9 cellular contexts compared by ENCODE assay signal in the genomic region with DNA sequence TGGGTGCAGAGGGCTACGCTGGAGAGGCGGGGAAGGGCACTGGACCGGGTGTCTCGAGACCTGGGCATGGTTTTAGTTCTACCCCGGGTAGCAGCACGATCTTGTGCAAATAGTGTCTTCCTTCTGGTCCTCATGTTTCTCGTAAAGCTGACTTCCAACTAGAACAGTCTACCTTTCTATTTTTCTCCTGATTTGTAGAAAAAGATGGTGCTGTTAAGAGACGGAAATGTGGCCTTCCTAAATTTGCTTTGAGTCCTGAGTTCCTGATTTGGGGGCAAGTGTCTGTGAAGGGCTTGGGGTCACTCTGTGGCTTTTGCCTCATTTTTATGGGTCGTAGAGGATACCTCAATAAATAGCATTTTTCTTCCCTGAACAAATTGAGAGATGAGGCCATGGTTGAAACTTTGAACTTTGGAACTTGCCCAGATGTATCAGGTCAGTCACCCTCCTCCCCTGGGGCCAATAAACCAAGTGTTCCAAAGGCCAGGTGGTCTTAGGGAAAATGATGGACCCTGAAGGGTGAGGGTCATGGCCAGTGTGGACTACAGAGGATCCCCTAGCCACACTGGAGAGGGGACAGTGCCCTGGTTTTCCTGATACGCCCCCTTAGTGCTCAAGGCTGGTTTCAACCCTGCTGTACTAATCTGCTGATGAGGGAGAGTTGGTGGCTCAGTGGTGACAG. TPM values are rescaled to one million over a fixed set of nuclear protein-coding genes. Genes with fewer than 3 reads are reported as not detected.
DNase-seq lines count a peak whose midpoint lies in the region; ATAC-seq and TF ChIP-seq lines count a peak whose summit lies in the region.
"Had no signal": no experiment of that assay in that cellular context is flagged by ENCODE, and none has a peak within 500 bp of the region (broad histone marks: within the 10 kb centered on the region; RNA-seq: fewer than 3 reads in every experiment).

No MANE protein-coding gene starts in this region.

- CTCF ChIA-PET in naive thymus-derived CD4-positive, alpha-beta T cell (lab: Charles Lee): no interaction called here
- CTCF ChIA-PET in activated CD8-positive, alpha-beta memory T cell treated with anti-CD3 and anti-CD28 coated beads, Interleukin-2, amount 10 ng/mL, durations not matched to agents 7 days and 5 days (lab: Charles Lee): interaction anchor here (0.7 to 1.5 kb wide), 2 partner anchors 16 to 20 kb away, joined by 3 read pairs; no protein-coding TSS in a partner anchor

- H3K4me3 Mint-ChIP-seq in naive thymus-derived CD4-positive, alpha-beta T cell: no peak overlapping the region
- H3K4me3 Mint-ChIP-seq in type B pancreatic cell: no peak overlapping the region
- H3K4me3 Mint-ChIP-seq in activated CD8-positive, alpha-beta memory T cell treated with anti-CD3 and anti-CD28 coated beads, Interleukin-2, amount 10 ng/mL, durations not matched to agents 7 days and 5 days: no peak overlapping the region
- H3K4me3 Mint-ChIP-seq: WTC11 had no signal

- no peaks in the 10 kb centered on the region for H3K27me3 ChIP-seq in duodenal mucosa (ENCODE audit: control insufficient read depth in 1 of 2, insufficient read depth in 2 of 2, low read length in 2 of 2)
- no peaks in the 10 kb centered on the region for H3K27me3 ChIP-seq in naive thymus-derived CD4-positive, alpha-beta T cell (ENCODE audit: control insufficient read depth in 2 of 2, insufficient read depth in 2 of 2, low read length in 2 of 2)

- H3K4me3 ChIP-seq in duodenal mucosa (ENCODE audit: low read depth in 1 of 2, low read length in 2 of 2): no peak overlapping the region
- H3K4me3 ChIP-seq in naive thymus-derived CD4-positive, alpha-beta T cell (ENCODE audit: low read length): no peak overlapping the region

- H3K9ac ChIP-seq in duodenal mucosa (ENCODE audit: low read depth in 1 of 2, low read length in 2 of 2): peak overlapping the region in 1 of 2 donors; percentile 55

- no peak for TF ChIP-seq CTCF in type B pancreatic cell (conservative IDR thresholded peaks at IDR 0.05)

- H3K36me3 Mint-ChIP-seq in activated naive CD4-positive, alpha-beta T cell treated with anti-CD3 and anti-CD28 coated beads, Interleukin-2, amount 50 U/mL, for 72 hours: no peaks in the 10 kb centered on the region
- H3K36me3 Mint-ChIP-seq in naive thymus-derived CD4-positive, alpha-beta T cell: peaks cover 0 to 14% (median 5%) of the 10 kb centered on the region in 5 donors
- no peaks in the 10 kb centered on the region for H3K36me3 Mint-ChIP-seq in type B pancreatic cell
- H3K36me3 Mint-ChIP-seq in activated CD8-positive, alpha-beta memory T cell treated with anti-CD3 and anti-CD28 coated beads, Interleukin-2, amount 10 ng/mL, durations not matched to agents 7 days and 5 days: no peaks in the 10 kb centered on the region
- H3K36me3 Mint-ChIP-seq: WTC11 had no signal

- no peak for DNase-seq in activated naive CD4-positive, alpha-beta T cell treated with anti-CD3 and anti-CD28 coated beads, Interleukin-2, amount 50 U/mL, for 72 hours (ENCODE audit: low spot score in 2 of 2)
- DNase-seq in activated naive CD4-positive, alpha-beta T cell treated with Interleukin-2 at 50 U/mL for 16 hours: no peak
- DNase-seq in naive thymus-derived CD4-positive, alpha-beta T cell: no peak
- DNase-seq in type B pancreatic cell (ENCODE audit: extremely low spot score, unreplicated experiment): no peak
- DNase-seq in activated CD8-positive, alpha-beta memory T cell treated with anti-CD3 and anti-CD28 coated beads, Interleukin-2, amount 10 ng/mL, durations not matched to agents 7 days and 5 days: no peak

- no peaks in the 10 kb centered on the region for H3K36me3 ChIP-seq in duodenal mucosa (ENCODE audit: control insufficient read depth in 1 of 2, insufficient read depth in 2 of 2, low read length in 2 of 2)
- H3K36me3 ChIP-seq in naive thymus-derived CD4-positive, alpha-beta T cell (ENCODE audit: control insufficient read depth in 2 of 3, insufficient read depth in 3 of 3, low read length in 3 of 3): no peaks in the 10 kb centered on the region

- H3K27me3 Mint-ChIP-seq in naive thymus-derived CD4-positive, alpha-beta T cell: no peaks in the 10 kb centered on the region
- no peaks in the 10 kb centered on the region for H3K27me3 Mint-ChIP-seq in type B pancreatic cell
- H3K27me3 Mint-ChIP-seq in activated CD8-positive, alpha-beta memory T cell treated with anti-CD3 and anti-CD28 coated beads, Interleukin-2, amount 10 ng/mL, durations not matched to agents 7 days and 5 days: no peaks in the 10 kb centered on the region

- no peak for ATAC-seq in activated naive CD4-positive, alpha-beta T cell treated with anti-CD3 and anti-CD28 coated beads, Interleukin-2, amount 50 U/mL, for 72 hours
- no peak for ATAC-seq in naive thymus-derived CD4-positive, alpha-beta T cell
- no peak for ATAC-seq in activated CD8-positive, alpha-beta memory T cell treated with anti-CD3 and anti-CD28 coated beads, Interleukin-2, amount 10 ng/mL, durations not matched to agents 7 days and 5 days
- ATAC-seq in GM19467 (IDR thresholded peaks at IDR 0.05; ENCODE audit: unreplicated experiment) (no peak), GM21529 (IDR thresholded peaks at IDR 0.05; ENCODE audit: unreplicated experiment) (no peak)

- peaks cover 35 to 40% of the 10 kb centered on the region in 2 donors for H3K4me1 ChIP-seq in duodenal mucosa (ENCODE audit: control insufficient read depth in 1 of 2, insufficient read depth in 2 of 2, low read length in 2 of 2)
- H3K4me1 ChIP-seq in naive thymus-derived CD4-positive, alpha-beta T cell (ENCODE audit: control insufficient read depth in 2 of 2, insufficient read depth in 2 of 2, low read length in 2 of 2): no peaks in the 10 kb centered on the region

- H3K9me3 ChIP-seq in duodenal mucosa (ENCODE audit: control insufficient read depth in 1 of 2, low read length in 2 of 2): no peaks in the 10 kb centered on the region
- H3K9me3 ChIP-seq in naive thymus-derived CD4-positive, alpha-beta T cell (ENCODE audit: control insufficient read depth in 2 of 3, low read length in 3 of 3): no peaks in the 10 kb centered on the region

- POLR2A ChIA-PET in naive thymus-derived CD4-positive, alpha-beta T cell (lab: Charles Lee): no interaction called here

- intact Hi-C loops in naive thymus-derived CD4-positive, alpha-beta T cell (cut with micrococcal nuclease): loop anchor here in 1 of 2 donors (5.0 kb wide), 1 partner anchor 45 kb away; the partner anchor contains the start of gene GRK5

- H3K4me1 Mint-ChIP-seq in naive thymus-derived CD4-positive, alpha-beta T cell: peaks cover 13 to 50% (median 36%) of the 10 kb centered on the region in 7 donors
- H3K4me1 Mint-ChIP-seq in type B pancreatic cell (ENCODE audit: unreplicated experiment): peaks cover 43% of the 10 kb centered on the region
- H3K4me1 Mint-ChIP-seq in activated CD8-positive, alpha-beta memory T cell treated with anti-CD3 and anti-CD28 coated beads, Interleukin-2, amount 10 ng/mL, durations not matched to agents 7 days and 5 days: peaks cover 19% of the 10 kb centered on the region

- H3K9me3 Mint-ChIP-seq in activated naive CD4-positive, alpha-beta T cell treated with anti-CD3 and anti-CD28 coated beads, Interleukin-2, amount 50 U/mL, for 72 hours: peaks cover 0 to 6% of the 10 kb centered on the region in 2 donors
- H3K9me3 Mint-ChIP-seq in naive thymus-derived CD4-positive, alpha-beta T cell: peaks cover 0 to 5% (median 0%) of the 10 kb centered on the region in 11 donors
- H3K9me3 Mint-ChIP-seq in type B pancreatic cell: no peaks in the 10 kb centered on the region
- no peaks in the 10 kb centered on the region for H3K9me3 Mint-ChIP-seq in activated CD8-positive, alpha-beta memory T cell treated with anti-CD3 and anti-CD28 coated beads, Interleukin-2, amount 10 ng/mL, durations not matched to agents 7 days and 5 days (ENCODE audit: low read depth)

- peak overlapping the region; percentile 58 for H3K27ac ChIP-seq in duodenal mucosa (ENCODE audit: low read depth, low read length)
- H3K27ac ChIP-seq in naive thymus-derived CD4-positive, alpha-beta T cell (ENCODE audit: low read depth, low read length): no peak overlapping the region

- H3K27ac Mint-ChIP-seq in activated naive CD4-positive, alpha-beta T cell treated with anti-CD3 and anti-CD28 coated beads, Interleukin-2, amount 50 U/mL, for 72 hours: peak overlapping the region; percentile 41 to 85
- H3K27ac Mint-ChIP-seq in naive thymus-derived CD4-positive, alpha-beta T cell: peak overlapping the region in 8 of 9 donors; percentile 33 to 86 (median 49)
- peak overlapping the region; percentile 90 for H3K27ac Mint-ChIP-seq in type B pancreatic cell
- H3K27ac Mint-ChIP-seq in activated CD8-positive, alpha-beta memory T cell treated with anti-CD3 and anti-CD28 coated beads, Interleukin-2, amount 10 ng/mL, durations not matched to agents 7 days and 5 days: no peak overlapping the region
- H3K27ac Mint-ChIP-seq: WTC11 had no signal

RNA-seq across cellular contexts. Expression of gene GRK5, which starts 45.2 kb away (rescaled TPM):
- total RNA-seq in activated naive CD4-positive, alpha-beta T cell treated with anti-CD3 and anti-CD28 coated beads, Interleukin-2, amount 50 U/mL, for 72 hours: 10 to 100 TPM; 21.2 to 34.5 TPM
- total RNA-seq in naive thymus-derived CD4-positive, alpha-beta T cell: 10 to 100 TPM; 20.3 to 45.2 (median 34.2) TPM
- polyA plus RNA-seq in naive thymus-derived CD4-positive, alpha-beta T cell: 10 to 100 TPM; 16.4 to 30.3 TPM
- total RNA-seq in type B pancreatic cell (ENCODE audit: low replicate concordance): 10.8 and 24.8 TPM in 2 replicates
- 10 to 100 TPM; 23.2 to 29.5 TPM for total RNA-seq in activated CD8-positive, alpha-beta memory T cell treated with anti-CD3 and anti-CD28 coated beads, Interleukin-2, amount 10 ng/mL, durations not matched to agents 7 days and 5 days
